21 cellular contexts compared by ENCODE assay signal in the genomic region with DNA sequence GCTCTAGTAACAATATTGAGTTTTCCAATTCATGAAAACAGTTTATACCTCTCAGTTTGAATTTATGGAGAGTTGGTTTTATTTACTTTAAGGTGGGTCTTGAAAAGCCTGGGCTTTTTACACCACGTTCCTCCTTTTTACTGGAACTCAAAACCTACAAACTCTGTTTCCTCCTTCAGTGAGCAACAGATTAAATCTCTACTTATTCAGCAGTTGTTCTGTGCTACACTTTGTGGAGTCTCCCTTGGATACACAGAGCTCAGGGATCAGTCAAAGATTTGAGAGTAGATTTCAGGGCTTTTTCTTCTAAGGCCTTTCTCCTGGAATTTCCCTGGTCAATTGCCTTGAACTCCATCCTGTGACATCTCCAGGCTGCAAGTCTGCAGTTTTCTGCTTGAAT. TPM values are rescaled to one million over a fixed set of nuclear protein-coding genes. Genes with fewer than 3 reads are reported as not detected.
DNase-seq lines count a peak whose midpoint lies in the region; ATAC-seq and TF ChIP-seq lines count a peak whose summit lies in the region.
"Had no signal": no experiment of that assay in that cellular context is flagged by ENCODE, and none has a peak within 500 bp of the region (broad histone marks: within the 10 kb centered on the region; RNA-seq: fewer than 3 reads in every experiment).

No MANE protein-coding gene starts in this region.

- H3K79me2 ChIP-seq in GM23338 (replicated peaks; ENCODE audit: insufficient read depth), result no peaks in the 10 kb centered on the region
- no peaks in the 10 kb centered on the region for H3K79me2 ChIP-seq in smooth muscle cell (ENCODE audit: low read depth)

- H4K91ac ChIP-seq in mesenchymal stem cell (ENCODE audit: low read length), result no peak overlapping the region

- no peak overlapping the region for H2BK15ac ChIP-seq in mesenchymal stem cell (ENCODE audit: low read depth, poor library complexity, severe bottlenecking)

- H3K9me2 ChIP-seq in GM23338 (ENCODE audit: insufficient read depth), result peaks cover 4% of the 10 kb centered on the region

- DNase-seq in GM23338 (ENCODE audit: low spot score) (no peak), astrocyte of the hippocampus (ENCODE audit: low read depth, low spot score) (peak; percentile 1), mesenchymal stem cell (peak; percentile 24), smooth muscle cell (lab: John Stamatoyannopoulos, UW; ENCODE audit: unreplicated experiment) (no peak)
- no peak for DNase-seq in activated CD4-positive, alpha-beta T cell treated with anti-CD3 and anti-CD28 coated beads, Interleukin-2, amount 50 U/mL, for 48 hours
- no peak for DNase-seq in CD8-positive, alpha-beta memory T cell
- no peak for DNase-seq in stimulated activated CD4-positive, alpha-beta T cell treated with anti-CD3 and anti-CD28 coated beads, Interleukin-4, amount 100 ng/mL, for 1 hour
- DNase-seq: DMS53, HCEC 1CT, KG1, NCI-H1092, NCI-H146, NCI-H2029, NCI-H2171 treated with DMSO at 0.1 percent for 48 hours, NCI-H524 treated with DMSO at 0.1 percent for 48 hours, NCI-H82 had no signal

- no peak overlapping the region for H3K14ac ChIP-seq in mesenchymal stem cell (ENCODE audit: low read length in 2 of 2)

- H2AK5ac ChIP-seq in mesenchymal stem cell (ENCODE audit: low read length, severe bottlenecking), result no peak overlapping the region

- H3K4me2 ChIP-seq in GM23338, result no peak overlapping the region
- H3K4me2 ChIP-seq in mesenchymal stem cell (ENCODE audit: low read length, poor library complexity, severe bottlenecking), result no peak overlapping the region
- no peak overlapping the region for H3K4me2 ChIP-seq in smooth muscle cell

- H3K9me3 ChIP-seq in mesenchymal stem cell (ENCODE audit: control insufficient read depth, low read length) (no peaks in the 10 kb centered on the region), smooth muscle cell (replicated peaks; ENCODE audit: low read depth) (no peaks in the 10 kb centered on the region)
- no peaks in the 10 kb centered on the region for H3K9me3 ChIP-seq in CD8-positive, alpha-beta memory T cell (ENCODE audit: low read length)
- H3K9me3 ChIP-seq: SJCRH30 had no signal

- no peaks in the 10 kb centered on the region for H3K36me3 Mint-ChIP-seq in GM23338 (ENCODE audit: low read depth)
- H3K36me3 Mint-ChIP-seq in CD8-positive, alpha-beta memory T cell, result no peaks in the 10 kb centered on the region

- no peak overlapping the region for H3K4ac ChIP-seq in mesenchymal stem cell (ENCODE audit: low read depth in 1 of 2, low read length in 2 of 2)

- TF ChIP-seq CTCF in GM23338 (conservative IDR thresholded peaks at IDR 0.05; ENCODE audit: low read depth in 2 of 2) (no peak), smooth muscle cell (IDR thresholded peaks at IDR 0.05; ENCODE audit: borderline replicate concordance, insufficient read depth, poor library complexity, severe bottlenecking) (no peak)

- H3K9me3 Mint-ChIP-seq in GM23338, result no peaks in the 10 kb centered on the region
- no peaks in the 10 kb centered on the region for H3K9me3 Mint-ChIP-seq in CD8-positive, alpha-beta memory T cell

- H3K27me3 ChIP-seq in GM23338 (ENCODE audit: insufficient read depth), result no peaks in the 10 kb centered on the region
- no peaks in the 10 kb centered on the region for H3K27me3 ChIP-seq in mesenchymal stem cell (ENCODE audit: control insufficient read depth in 1 of 2, insufficient read depth in 1 of 2, low read length in 2 of 2)
- H3K27me3 ChIP-seq in smooth muscle cell (ENCODE audit: low read depth), result no peaks in the 10 kb centered on the region
- H3K27me3 ChIP-seq in CD8-positive, alpha-beta memory T cell (ENCODE audit: insufficient read depth, low read length, poor library complexity, severe bottlenecking), result no peaks in the 10 kb centered on the region
- H3K27me3 ChIP-seq: SJCRH30 had no signal

- H3K4me3 ChIP-seq in GM23338 (no peak overlapping the region), mesenchymal stem cell (ENCODE audit: insufficient read depth in 1 of 2, low read depth in 1 of 2, low read length in 2 of 2) (no peak overlapping the region), smooth muscle cell (no peak overlapping the region)
- no peak overlapping the region for H3K4me3 ChIP-seq in CD8-positive, alpha-beta memory T cell (ENCODE audit: low read length)
- H3K4me3 ChIP-seq: SJCRH30 had no signal

- H3K18ac ChIP-seq in mesenchymal stem cell (ENCODE audit: low read depth in 1 of 2, low read length in 2 of 2), result no peak overlapping the region

- CTCF ChIA-PET in CD8-positive, alpha-beta memory T cell (lab: Charles Lee), result no interaction called here

- H3K9ac ChIP-seq in mesenchymal stem cell (ENCODE audit: low read length) (no peak overlapping the region), smooth muscle cell (ENCODE audit: low read depth) (no peak overlapping the region)

- no peaks in the 10 kb centered on the region for H4K20me1 ChIP-seq in GM23338 (replicated peaks; ENCODE audit: insufficient read depth)
- no peaks in the 10 kb centered on the region for H4K20me1 ChIP-seq in smooth muscle cell (ENCODE audit: low read depth)

- no peak overlapping the region for H3K23ac ChIP-seq in mesenchymal stem cell (ENCODE audit: low read length in 2 of 2)

- no peak for ATAC-seq in GM23338

- 80% methylated on average over 1 of the region's 1 CpG for WGBS in mesenchymal stem cell
- 38% methylated on average over 1 of the region's 1 CpG for WGBS in smooth muscle cell (ENCODE audit: low lambda C conversion rate)

- no peak overlapping the region for H3K4me3 Mint-ChIP-seq in GM23338
- no peak overlapping the region for H3K4me3 Mint-ChIP-seq in CD8-positive, alpha-beta memory T cell

- H3K4me1 Mint-ChIP-seq in GM23338, result peaks cover 14% of the 10 kb centered on the region
- H3K4me1 Mint-ChIP-seq in CD8-positive, alpha-beta memory T cell, result no peaks in the 10 kb centered on the region

- no peaks in the 10 kb centered on the region for H3K79me1 ChIP-seq in mesenchymal stem cell (replicated peaks; ENCODE audit: low read length, poor library complexity, severe bottlenecking)

- H4K8ac ChIP-seq in mesenchymal stem cell (ENCODE audit: low read length), result no peak overlapping the region

- H3K27me3 Mint-ChIP-seq in GM23338 (ENCODE audit: insufficient read depth, low read depth, poor library complexity), result peaks cover 3% of the 10 kb centered on the region
- peaks cover 5 to 6% of the 10 kb centered on the region in 2 donors for H3K27me3 Mint-ChIP-seq in CD8-positive, alpha-beta memory T cell

- peak overlapping the region; percentile 45; the same call in 1 of the 2 replicates for H2AFZ ChIP-seq in GM23338
- no peak overlapping the region for H2AFZ ChIP-seq in mesenchymal stem cell (ENCODE audit: low read depth, low read length)
- H2AFZ ChIP-seq in smooth muscle cell (ENCODE audit: low read depth), result peak overlapping the region; percentile 35

- H2BK120ac ChIP-seq in mesenchymal stem cell (ENCODE audit: low read depth, low read length), result no peak overlapping the region

- H2BK12ac ChIP-seq in mesenchymal stem cell (ENCODE audit: low read length in 2 of 2), result no peak overlapping the region

- no peak overlapping the region for H2BK5ac ChIP-seq in mesenchymal stem cell (ENCODE audit: low read depth, low read length, poor library complexity, severe bottlenecking)

- H3K36me3 ChIP-seq in GM23338 (ENCODE audit: insufficient read depth) (no peaks in the 10 kb centered on the region), mesenchymal stem cell (ENCODE audit: control insufficient read depth in 1 of 2, insufficient read depth in 2 of 2, low read depth in 1 of 2, low read length in 2 of 2) (no peaks in the 10 kb centered on the region), smooth muscle cell (ENCODE audit: low read depth) (no peaks in the 10 kb centered on the region)
- no peaks in the 10 kb centered on the region for H3K36me3 ChIP-seq in CD8-positive, alpha-beta memory T cell (ENCODE audit: insufficient read depth, low read length)
- H3K36me3 ChIP-seq: SJCRH30 had no signal

- no peak overlapping the region for H3K27ac Mint-ChIP-seq in GM23338
- H3K27ac Mint-ChIP-seq in CD8-positive, alpha-beta memory T cell, result no peak overlapping the region

- H3K4me1 ChIP-seq in GM23338 (ENCODE audit: insufficient read depth) (no peaks in the 10 kb centered on the region), mesenchymal stem cell (ENCODE audit: control insufficient read depth, insufficient read depth, low read depth, low read length) (no peaks in the 10 kb centered on the region), smooth muscle cell (ENCODE audit: low read depth) (peaks cover 8% of the 10 kb centered on the region)
- H3K4me1 ChIP-seq in CD8-positive, alpha-beta memory T cell (ENCODE audit: insufficient read depth, low read length), result no peaks in the 10 kb centered on the region
- H3K4me1 ChIP-seq: SJCRH30 had no signal

- H3K27ac ChIP-seq in GM23338 (ENCODE audit: low read depth), result no peak overlapping the region
- H3K27ac ChIP-seq in mesenchymal stem cell (ENCODE audit: low read length, poor library complexity, severe bottlenecking), result no peak overlapping the region
- no peak overlapping the region for H3K27ac ChIP-seq in smooth muscle cell (ENCODE audit: low read depth)
- H3K27ac ChIP-seq in CD8-positive, alpha-beta memory T cell (ENCODE audit: low read depth, low read length), result no peak overlapping the region
- H3K27ac ChIP-seq: C4-2B, HL-60, SJCRH30 had no signal

- no peaks in the 10 kb centered on the region for H3F3A ChIP-seq in GM23338 (replicated peaks; ENCODE audit: low read depth)
- no peaks in the 10 kb centered on the region for H3F3A ChIP-seq in smooth muscle cell (ENCODE audit: low read depth)

- POLR2A ChIA-PET in CD8-positive, alpha-beta memory T cell (lab: Charles Lee), result no interaction called here

TF ChIP-seq in GM23338, 12 proteins besides CTCF, POLR2A, EP300 and RAD21 (continues in another document):
- no peak for TF ChIP-seq NANOG (IDR thresholded peaks at IDR 0.05; ENCODE audit: borderline replicate concordance)

RNA-seq across cellular contexts. Expression of a gene that starts 3.5 kb away (rescaled TPM):
- not detected in 2 replicates for total RNA-seq in GM23338 (2014; rRNA removed; shearing (Covaris generic))
- polyA plus RNA-seq in GM23338 (2016; fragmentation: Nextera tagmentation; extraction: Ambion mirVana), result not detected in 2 replicates
- polyA plus RNA-seq in mesenchymal stem cell (2013, experiment 1 of 2), result not detected
- not detected for polyA plus RNA-seq in mesenchymal stem cell (2013, experiment 2 of 2)
- not detected in 2 replicates for total RNA-seq in smooth muscle cell
- polyA plus RNA-seq in smooth muscle cell, result not detected in 2 replicates
- total RNA-seq in CD8-positive, alpha-beta memory T cell, result not detected
- polyA plus RNA-seq in CD8-positive, alpha-beta memory T cell, result not detected
- total RNA-seq: HT1080, OCI-LY7, SJCRH30 had no signal

RNA-seq across cellular contexts. Expression of a gene that starts 39.5 kb away (rescaled TPM):
- not detected in 2 replicates for total RNA-seq in GM23338 (2014; rRNA removed; shearing (Covaris generic))
- polyA plus RNA-seq in GM23338 (2016; fragmentation: Nextera tagmentation; extraction: Ambion mirVana) (not detected in 2 replicates), smooth muscle cell (0.28 TPM in 1 of 2 replicates, not detected in the other)
- not detected for polyA plus RNA-seq in mesenchymal stem cell (2013, experiment 1 of 2)
- not detected for polyA plus RNA-seq in mesenchymal stem cell (2013, experiment 2 of 2)
- total RNA-seq in smooth muscle cell, result not detected in 2 replicates
- total RNA-seq in CD8-positive, alpha-beta memory T cell, result not detected
- not detected for polyA plus RNA-seq in CD8-positive, alpha-beta memory T cell
- total RNA-seq: HT1080, OCI-LY7, SJCRH30 had no signal

Comparison
In these comparisons a context has a peak if more than half of its experiments do, and no peak if none do; other contexts are left out.
1. DNase-seq: peak in astrocyte of the hippocampus (single experiment) and mesenchymal stem cell (single experiment); none in GM23338 (single experiment), smooth muscle cell (single experiment), activated CD4-positive, alpha-beta T cell treated with anti-CD3 and anti-CD28 coated beads, Interleukin-2, amount 50 U/mL, for 48 hours (0 of 2), CD8-positive, alpha-beta memory T cell (0 of 5) and stimulated activated CD4-positive, alpha-beta T cell treated with anti-CD3 and anti-CD28 coated beads, Interleukin-4, amount 100 ng/mL, for 1 hour (single experiment).